ENCODE assay signal across 18 cellular contexts in genomic region chr1:93519196-93519825, GRCh38.
DNase-seq lines count a peak whose midpoint lies in the region; ATAC-seq, FAIRE-seq and TF ChIP-seq lines count a peak whose summit lies in the region.
"Had no signal": no experiment of that assay in that cellular context is flagged by ENCODE, and none has a peak within 500 bp of the region (broad histone marks: within the 10 kb centered on the region; RNA-seq: fewer than 3 reads in every experiment).

No MANE protein-coding gene starts in this region.

- no peaks in the 10 kb centered on the region for H3K27me3 ChIP-seq in breast epithelium
- no peaks in the 10 kb centered on the region for H3K27me3 ChIP-seq in keratinocyte (ENCODE audit: control insufficient read depth, extremely low read depth, insufficient read depth, low read length)
- H3K27me3 ChIP-seq in sigmoid colon, result no peaks in the 10 kb centered on the region
- H3K27me3 ChIP-seq: spleen had no signal

- H3K9me3 ChIP-seq in breast epithelium, result no peaks in the 10 kb centered on the region
- no peaks in the 10 kb centered on the region for H3K9me3 ChIP-seq in keratinocyte (ENCODE audit: control insufficient read depth, low read depth, low read length)
- no peaks in the 10 kb centered on the region for H3K9me3 ChIP-seq in sigmoid colon
- H3K9me3 ChIP-seq: Caco-2, spleen had no signal

- no peak overlapping the region for H3K4me3 ChIP-seq in AG10803 (ENCODE audit: low read length)
- H3K4me3 ChIP-seq in breast epithelium, result no peak overlapping the region
- H3K4me3 ChIP-seq in keratinocyte (ENCODE audit: control insufficient read depth in 2 of 3, extremely low read depth in 1 of 3, insufficient read depth in 2 of 3, low read depth in 1 of 3, low read length in 3 of 3), result no peak overlapping the region
- H3K4me3 ChIP-seq in sigmoid colon, result no peak overlapping the region
- H3K4me3 ChIP-seq: spleen had no signal

- TF ChIP-seq CTCF in AG10803 (conservative IDR thresholded peaks at IDR 0.05; ENCODE audit: low read length), result no peak
- TF ChIP-seq CTCF in breast epithelium (IDR thresholded peaks at IDR 0.05), result no peak
- no peak for TF ChIP-seq CTCF in keratinocyte (optimal IDR thresholded peaks at IDR 0.05 in 1 of 3, IDR thresholded peaks at IDR 0.05 in 1 of 3, conservative IDR thresholded peaks at IDR 0.05 in 1 of 3; ENCODE audit: extremely low read depth in 1 of 3, insufficient read depth in 2 of 3, low read length in 3 of 3)
- no peak for TF ChIP-seq CTCF in sigmoid colon (IDR thresholded peaks at IDR 0.05)

- 45 to 59% methylated on average over 3 of the region's 3 CpGs for WGBS in sigmoid colon, 2 donors

- H3K79me2 ChIP-seq in keratinocyte (ENCODE audit: control insufficient read depth, insufficient read depth, low read length), result no peaks in the 10 kb centered on the region

- TF ChIP-seq EP300 in sigmoid colon (IDR thresholded peaks at IDR 0.05), result no peak

- H3K4me2 ChIP-seq in keratinocyte (ENCODE audit: control insufficient read depth, extremely low read depth, insufficient read depth, low read depth, low read length), result peak overlapping the region; percentile 39

- H2AFZ ChIP-seq in keratinocyte (ENCODE audit: control insufficient read depth, low read length), result no peak overlapping the region

- H3K4me1 ChIP-seq in breast epithelium, result no peaks in the 10 kb centered on the region
- peaks cover 16% of the 10 kb centered on the region for H3K4me1 ChIP-seq in keratinocyte (ENCODE audit: control insufficient read depth, extremely low read depth, insufficient read depth, low read length)
- no peaks in the 10 kb centered on the region for H3K4me1 ChIP-seq in sigmoid colon
- H3K4me1 ChIP-seq: Caco-2, spleen had no signal

- ATAC-seq in GM18519 (IDR thresholded peaks at IDR 0.05; ENCODE audit: low FRiP score, unreplicated experiment) (no peak), HG03095 (IDR thresholded peaks at IDR 0.05; ENCODE audit: unreplicated experiment) (no peak)
- ATAC-seq: stimulated activated naive CD8-positive, alpha-beta T cell treated with anti-CD3 and anti-CD28 coated beads, Interleukin-15, amount 100 ng/mL, for 72 hours had no signal

- H3K27ac ChIP-seq in breast epithelium, result peak overlapping the region; percentile 4 to 38
- H3K27ac ChIP-seq in keratinocyte (ENCODE audit: control insufficient read depth, insufficient read depth, low read length), result peak overlapping the region; percentile 31
- no peak overlapping the region for H3K27ac ChIP-seq in sigmoid colon
- H3K27ac ChIP-seq: spleen had no signal

- dilution Hi-C loops in keratinocyte (cut with MboI; ENCODE audit: extremely low pct_ligation_motif_present, low sequenced_read_pairs), result no loop called here

- peaks cover 3% of the 10 kb centered on the region for H3K9me1 ChIP-seq in keratinocyte (ENCODE audit: control insufficient read depth, extremely low read depth, insufficient read depth, low read length)

- peak; percentile 12 for DNase-seq in AG10803 (ENCODE audit: low read depth)
- peak; percentile 67 for DNase-seq in M059J (ENCODE audit: low read depth)
- DNase-seq in breast epithelium (ENCODE audit: low spot score in 2 of 2), result no peak
- peak; percentile 44 for DNase-seq in keratinocyte (ENCODE audit: low read depth, low spot score)
- no peak for DNase-seq in sigmoid colon
- no peak for DNase-seq in NCI-H524 treated with DMSO at 0.1 percent for 48 hours (lab: John Stamatoyannopoulos, UW)
- DNase-seq: activated CD4-positive, alpha-beta memory T cell treated with anti-CD3 and anti-CD28 coated beads for 36 hours; Caco-2; foreskin melanocyte; midbrain; NCI-H2029 treated with DMSO at 0.1 percent for 48 hours; NCI-H82; nucleus accumbens; SIG-M5; spleen; stimulated activated naive CD8-positive, alpha-beta T cell treated with anti-CD3 and anti-CD28 coated beads, Interleukin-15, amount 100 ng/mL, for 72 hours had no signal

- intact Hi-C loops in breast epithelium (cut with DNase I; ENCODE audit: low total_unique reads) (no loop called here), sigmoid colon (cut with DNase I) (no loop called here)

- peaks cover 2% of the 10 kb centered on the region for H4K20me1 ChIP-seq in keratinocyte (ENCODE audit: control insufficient read depth, extremely low read depth, insufficient read depth, low read length)

- H3K9ac ChIP-seq in keratinocyte (ENCODE audit: control insufficient read depth, extremely low read depth, insufficient read depth, low read length), result no peak overlapping the region

- TF ChIP-seq POLR2A in breast epithelium (IDR thresholded peaks at IDR 0.05), result no peak
- no peak for TF ChIP-seq POLR2A in sigmoid colon (IDR thresholded peaks at IDR 0.05)

- H3K36me3 ChIP-seq in breast epithelium, result no peaks in the 10 kb centered on the region
- H3K36me3 ChIP-seq in keratinocyte (ENCODE audit: control insufficient read depth in 2 of 2, extremely low read depth in 1 of 2, insufficient read depth in 2 of 2, low read length in 2 of 2), result no peaks in the 10 kb centered on the region
- H3K36me3 ChIP-seq in sigmoid colon, result no peaks in the 10 kb centered on the region
- H3K36me3 ChIP-seq: spleen had no signal

- no peak for FAIRE-seq in keratinocyte (lab: Jason Lieb, UNC)

Comparison
In these comparisons a context has a peak if more than half of its experiments do, and no peak if none do; other contexts are left out.
1. DNase-seq: peak in AG10803 (single experiment), M059J (single experiment) and keratinocyte (single experiment); none in breast epithelium (0 of 2), sigmoid colon (single experiment) and NCI-H524 treated with DMSO at 0.1 percent for 48 hours (single experiment).
2. H3K27ac ChIP-seq: peak in breast epithelium (2 of 2) and keratinocyte (single experiment); none in sigmoid colon (0 of 4).